8 cellular contexts compared by ENCODE assay signal in the genomic region with DNA sequence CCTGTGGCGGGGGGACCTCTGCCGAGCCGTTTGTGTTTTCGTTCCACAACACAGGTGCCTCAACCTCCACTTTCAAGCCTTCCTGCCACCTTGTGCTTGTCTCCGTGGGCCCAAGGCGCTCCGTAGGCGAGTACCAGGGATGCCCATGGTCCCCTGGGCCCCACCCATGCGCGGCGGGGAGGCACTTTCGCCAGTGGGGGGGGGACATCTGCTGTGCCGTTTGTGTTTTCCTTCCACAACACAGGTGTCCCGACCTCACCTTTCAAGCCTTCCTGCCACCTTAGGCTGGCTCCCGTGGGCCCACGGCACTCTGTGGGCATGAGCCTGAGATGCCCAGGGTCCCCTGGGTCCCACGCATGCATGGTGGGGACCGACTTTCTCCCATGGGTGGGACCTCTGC.
"Had no signal": no experiment of that assay in that cellular context is flagged by ENCODE, and none has a peak within 500 bp of the region (broad histone marks: within the 10 kb centered on the region; RNA-seq: fewer than 3 reads in every experiment).

No MANE protein-coding gene starts in this region.

- H3K4me3 ChIP-seq: GM12878 had no signal

- DNase-seq: GDM1, GF-D8 had no signal

- FAIRE-seq: G401.6, GM12878, GM12891, GM12892, GM18507, GM19239 had no signal

- ATAC-seq: GM12878 had no signal
